In genomic region chr10:49128854-49129253, GRCh38 we compare ENCODE assay signal across 43 cellular contexts. TPM values are rescaled to one million over a fixed set of nuclear protein-coding genes. Genes with fewer than 3 reads are reported as not detected.
"Had no signal": no experiment of that assay in that cellular context is flagged by ENCODE, and none has a peak within 500 bp of the region (broad histone marks: within the 10 kb centered on the region; RNA-seq: fewer than 3 reads in every experiment).

No MANE protein-coding gene starts in this region.

- H3K27ac ChIP-seq: adrenal gland, ascending aorta, body of pancreas, brain microvascular endothelial cell, breast epithelium, cardiac muscle cell had no signal

- H3K4me1 ChIP-seq: adrenal gland, ascending aorta, body of pancreas, breast epithelium had no signal

- H3K27me3 ChIP-seq: adrenal gland, ascending aorta, body of pancreas, brain microvascular endothelial cell, breast epithelium, cardiac muscle cell had no signal

- H3K27ac Mint-ChIP-seq: activated naive CD4-positive, alpha-beta T cell treated with anti-CD3 and anti-CD28 coated beads for 36 hours; activated naive CD4-positive, alpha-beta T cell treated with anti-CD3 and anti-CD28 coated beads, Interleukin-2, amount 10 ng/mL, durations not matched to agents 7 days and 5 days; activated naive CD4-positive, alpha-beta T cell treated with anti-CD3 and anti-CD28 coated beads, Interleukin-2, amount 50 U/mL, for 24 hours; activated naive CD4-positive, alpha-beta T cell treated with anti-CD3 and anti-CD28 coated beads, Interleukin-2, amount 50 U/mL, for 72 hours; activated naive CD8-positive, alpha-beta T cell; activated naive CD8-positive, alpha-beta T cell treated with anti-CD3 and anti-CD28 coated beads for 36 hours; activated naive CD8-positive, alpha-beta T cell treated with anti-CD3 and anti-CD28 coated beads, Interleukin-2, amount 10 ng/mL, durations not matched to agents 7 days and 5 days; activated naive CD8-positive, alpha-beta T cell treated with anti-CD3 and anti-CD28 coated beads, Interleukin-2, amount 50 U/mL, for 24 hours; activated T-cell treated with anti-CD3 and anti-CD28 coated beads, Interleukin-2, amount 50 U/mL, for 24 hours; activated T-cell treated with anti-CD3 and anti-CD28 coated beads, Interleukin-2, amount 50 U/mL, for 72 hours; activated T-helper 1 cell treated with anti-CD3 and anti-CD28 coated beads, Interleukin-12 subunit alpha, Interleukin-12 subunit beta, Interleukin-2, Interleukin-4 antibody, amounts not matched to agents 30 ng/mL and 10 ng/mL and 1 ng/mL, durations not matched to agents 14 hours and 24 hours and 36 hours; activated T-helper 17 cell treated with anti-CD3 and anti-CD28 coated beads, Interleukin-2, amount 50 U/mL, for 72 hours; activated T-helper 2 cell treated with anti-CD3 and anti-CD28 coated beads, Interferon-gamma antibody, Interleukin-2, Interleukin-4, amounts not matched to agents 10 μg/mL and 5 μg/mL and 100 μg/mL, durations not matched to agents 14 hours and 24 hours and 36 hours; brain had no signal

- DNase-seq: activated effector memory CD4-positive, alpha-beta T cell treated with anti-CD3 and anti-CD28 coated beads, Interleukin-2, amount 50 U/mL, for 16 hours; activated effector memory CD4-positive, alpha-beta T cell treated with Interleukin-2 at 50 U/mL for 16 hours; activated gamma-delta T cell; activated gamma-delta T cell treated with Interleukin-2 at 50 U/mL for 16 hours; activated naive CD4-positive, alpha-beta T cell; activated naive CD4-positive, alpha-beta T cell treated with anti-CD3 and anti-CD28 coated beads for 36 hours; activated naive CD4-positive, alpha-beta T cell treated with anti-CD3 and anti-CD28 coated beads, Interleukin-2, amount 10 ng/mL, durations not matched to agents 7 days and 5 days; activated naive CD4-positive, alpha-beta T cell treated with anti-CD3 and anti-CD28 coated beads, Interleukin-2, amount 50 U/mL, for 16 hours; activated naive CD4-positive, alpha-beta T cell treated with Interleukin-2 at 50 U/mL for 16 hours; activated naive CD8-positive, alpha-beta T cell treated with anti-CD3 and anti-CD28 coated beads for 36 hours; activated naive CD8-positive, alpha-beta T cell treated with anti-CD3 and anti-CD28 coated beads, Interleukin-2, amount 10 ng/mL, durations not matched to agents 7 days and 5 days; activated naive CD8-positive, alpha-beta T cell treated with anti-CD3 and anti-CD28 coated beads, Interleukin-2, amount 50 U/mL, for 24 hours; activated T-cell treated with anti-CD3 and anti-CD28 coated beads for 4 hours; activated T-cell treated with anti-CD3 and anti-CD28 coated beads, Interleukin-2, amount 50 U/mL, for 1 hour; activated T-cell treated with anti-CD3 and anti-CD28 coated beads, Interleukin-2, amount 50 U/mL, for 24 hours; activated T-cell treated with anti-CD3 and anti-CD28 coated beads, Interleukin-2, amount 50 U/mL, for 4 hours; activated T-cell treated with anti-CD3 and anti-CD28 coated beads, Interleukin-2, amount 50 U/mL, for 48 hours; activated T-cell treated with anti-CD3 and anti-CD28 coated beads, Interleukin-2, amount 50 U/mL, for 72 hours; adrenal gland; amniotic stem cell; amygdala; anterior cingulate cortex; aorta; body of pancreas; brain microvascular endothelial cell; caudate nucleus; central memory CD4-positive, alpha-beta T cell; cerebellar nuclear complex had no signal

- H3K36me3 Mint-ChIP-seq: activated naive CD4-positive, alpha-beta T cell treated with anti-CD3 and anti-CD28 coated beads, Interleukin-2, amount 10 ng/mL, durations not matched to agents 7 days and 5 days; activated naive CD4-positive, alpha-beta T cell treated with anti-CD3 and anti-CD28 coated beads, Interleukin-2, amount 50 U/mL, for 24 hours; activated naive CD4-positive, alpha-beta T cell treated with anti-CD3 and anti-CD28 coated beads, Interleukin-2, amount 50 U/mL, for 72 hours; activated naive CD8-positive, alpha-beta T cell; activated naive CD8-positive, alpha-beta T cell treated with anti-CD3 and anti-CD28 coated beads for 36 hours; activated naive CD8-positive, alpha-beta T cell treated with anti-CD3 and anti-CD28 coated beads, Interleukin-2, amount 10 ng/mL, durations not matched to agents 7 days and 5 days; brain had no signal

- H3K36me3 ChIP-seq: adrenal gland, ascending aorta, brain microvascular endothelial cell, breast epithelium, cardiac muscle cell had no signal

- H3K4me3 Mint-ChIP-seq: activated naive CD4-positive, alpha-beta T cell treated with anti-CD3 and anti-CD28 coated beads for 36 hours; activated naive CD4-positive, alpha-beta T cell treated with anti-CD3 and anti-CD28 coated beads, Interleukin-2, amount 10 ng/mL, durations not matched to agents 7 days and 5 days; activated naive CD4-positive, alpha-beta T cell treated with anti-CD3 and anti-CD28 coated beads, Interleukin-2, amount 50 U/mL, for 24 hours; activated naive CD8-positive, alpha-beta T cell; activated naive CD8-positive, alpha-beta T cell treated with anti-CD3 and anti-CD28 coated beads for 36 hours; activated naive CD8-positive, alpha-beta T cell treated with anti-CD3 and anti-CD28 coated beads, Interleukin-2, amount 10 ng/mL, durations not matched to agents 7 days and 5 days; activated naive CD8-positive, alpha-beta T cell treated with anti-CD3 and anti-CD28 coated beads, Interleukin-2, amount 50 U/mL, for 24 hours; activated T-cell treated with anti-CD3 and anti-CD28 coated beads, Interleukin-2, amount 50 U/mL, for 24 hours; activated T-cell treated with anti-CD3 and anti-CD28 coated beads, Interleukin-2, amount 50 U/mL, for 4 hours; activated T-cell treated with anti-CD3 and anti-CD28 coated beads, Interleukin-2, amount 50 U/mL, for 72 hours; activated T-helper 1 cell treated with anti-CD3 and anti-CD28 coated beads, Interleukin-12 subunit alpha, Interleukin-12 subunit beta, Interleukin-2, Interleukin-4 antibody, amounts not matched to agents 30 ng/mL and 10 ng/mL and 1 ng/mL, durations not matched to agents 14 hours and 24 hours and 36 hours; activated T-helper 17 cell treated with anti-CD3 and anti-CD28 coated beads, Interleukin-2, amount 50 U/mL, for 72 hours; brain; central memory CD8-positive, alpha-beta T cell had no signal

- H3K4me3 ChIP-seq: adrenal gland, ascending aorta, body of pancreas, breast epithelium, cardiac muscle cell had no signal

- H3K9me3 ChIP-seq: adrenal gland, ascending aorta, body of pancreas, breast epithelium had no signal

- H3K9me3 Mint-ChIP-seq: activated naive CD4-positive, alpha-beta T cell treated with anti-CD3 and anti-CD28 coated beads for 36 hours; activated naive CD4-positive, alpha-beta T cell treated with anti-CD3 and anti-CD28 coated beads, Interleukin-2, amount 10 ng/mL, durations not matched to agents 7 days and 5 days; activated naive CD4-positive, alpha-beta T cell treated with anti-CD3 and anti-CD28 coated beads, Interleukin-2, amount 50 U/mL, for 24 hours; activated naive CD8-positive, alpha-beta T cell treated with anti-CD3 and anti-CD28 coated beads for 36 hours; activated naive CD8-positive, alpha-beta T cell treated with anti-CD3 and anti-CD28 coated beads, Interleukin-2, amount 10 ng/mL, durations not matched to agents 7 days and 5 days; activated naive CD8-positive, alpha-beta T cell treated with anti-CD3 and anti-CD28 coated beads, Interleukin-2, amount 50 U/mL, for 24 hours; activated T-cell treated with anti-CD3 and anti-CD28 coated beads, Interleukin-2, amount 50 U/mL, for 4 hours; activated T-helper 1 cell treated with anti-CD3 and anti-CD28 coated beads, Interleukin-12 subunit alpha, Interleukin-12 subunit beta, Interleukin-2, Interleukin-4 antibody, amounts not matched to agents 30 ng/mL and 10 ng/mL and 1 ng/mL, durations not matched to agents 14 hours and 24 hours and 36 hours; activated T-helper 2 cell treated with anti-CD3 and anti-CD28 coated beads, Interferon-gamma antibody, Interleukin-2, Interleukin-4, amounts not matched to agents 10 μg/mL and 5 μg/mL and 100 μg/mL, durations not matched to agents 14 hours and 24 hours and 36 hours had no signal

- H3K4me1 Mint-ChIP-seq: activated naive CD4-positive, alpha-beta T cell treated with anti-CD3 and anti-CD28 coated beads, Interleukin-2, amount 10 ng/mL, durations not matched to agents 7 days and 5 days; activated naive CD4-positive, alpha-beta T cell treated with anti-CD3 and anti-CD28 coated beads, Interleukin-2, amount 50 U/mL, for 24 hours; activated naive CD8-positive, alpha-beta T cell treated with anti-CD3 and anti-CD28 coated beads for 36 hours; activated naive CD8-positive, alpha-beta T cell treated with anti-CD3 and anti-CD28 coated beads, Interleukin-2, amount 10 ng/mL, durations not matched to agents 7 days and 5 days; activated naive CD8-positive, alpha-beta T cell treated with anti-CD3 and anti-CD28 coated beads, Interleukin-2, amount 50 U/mL, for 24 hours; activated T-helper 17 cell treated with anti-CD3 and anti-CD28 coated beads, Interleukin-2, amount 50 U/mL, for 72 hours; central memory CD8-positive, alpha-beta T cell had no signal

RNA-seq across cellular contexts. Expression of gene FAM170B, which starts 5.0 kb away (rescaled TPM):
- total RNA-seq: activated naive CD4-positive, alpha-beta T cell treated with anti-CD3 and anti-CD28 coated beads for 36 hours; activated naive CD4-positive, alpha-beta T cell treated with anti-CD3 and anti-CD28 coated beads, Interleukin-2, amount 50 U/mL, for 72 hours; activated naive CD8-positive, alpha-beta T cell treated with anti-CD3 and anti-CD28 coated beads for 36 hours; activated naive CD8-positive, alpha-beta T cell treated with anti-CD3 and anti-CD28 coated beads, Interleukin-2, amount 10 ng/mL, durations not matched to agents 7 days and 5 days; activated T-cell treated with anti-CD3 and anti-CD28 coated beads, Interleukin-2, amount 50 U/mL, for 4 hours; activated T-helper 1 cell treated with anti-CD3 and anti-CD28 coated beads, Interleukin-12 subunit alpha, Interleukin-12 subunit beta, Interleukin-2, Interleukin-4 antibody, amounts not matched to agents 30 ng/mL and 10 ng/mL and 1 ng/mL, durations not matched to agents 14 hours and 24 hours and 36 hours; activated T-helper 17 cell treated with anti-CD3 and anti-CD28 coated beads, Interleukin-2, amount 50 U/mL, for 72 hours; activated T-helper 2 cell treated with anti-CD3 and anti-CD28 coated beads, Interferon-gamma antibody, Interleukin-2, Interleukin-4, amounts not matched to agents 10 μg/mL and 5 μg/mL and 100 μg/mL, durations not matched to agents 14 hours and 24 hours and 36 hours; adrenal gland; aorta; ascending aorta; astrocyte; body of pancreas; breast epithelium; bronchial epithelial cell; cardiac muscle cell; cardiac septum; cerebellum had no signal

RNA-seq across cellular contexts. Expression of gene VSTM4, which starts 13.5 kb away (rescaled TPM):
- total RNA-seq: activated naive CD4-positive, alpha-beta T cell treated with anti-CD3 and anti-CD28 coated beads for 36 hours; activated naive CD4-positive, alpha-beta T cell treated with anti-CD3 and anti-CD28 coated beads, Interleukin-2, amount 50 U/mL, for 72 hours; activated naive CD8-positive, alpha-beta T cell treated with anti-CD3 and anti-CD28 coated beads for 36 hours; activated naive CD8-positive, alpha-beta T cell treated with anti-CD3 and anti-CD28 coated beads, Interleukin-2, amount 10 ng/mL, durations not matched to agents 7 days and 5 days had no signal

RNA-seq across cellular contexts. Expression of gene TMEM273, which starts 59.3 kb away (rescaled TPM):
- total RNA-seq: astrocyte, bronchial epithelial cell, cardiac muscle cell had no signal
